In genomic region chr19:15300533-15301194, GRCh38 we compare ENCODE assay signal across 8 cellular contexts. TPM values are rescaled to one million over a fixed set of nuclear protein-coding genes. Genes with fewer than 3 reads are reported as not detected.
A peak's percentile ranks its signal among the peaks of the same experiment; 100 is the strongest.
DNase-seq lines count a peak whose midpoint lies in the region; ATAC-seq and TF ChIP-seq lines count a peak whose summit lies in the region.

No MANE protein-coding gene starts in this region.

- H3K4me3 ChIP-seq in AG10803 (ENCODE audit: low read length): no peak overlapping the region
- H3K4me3 ChIP-seq in GM23338: no peak overlapping the region
- no peak overlapping the region for H3K4me3 ChIP-seq in hepatocyte

- no peak overlapping the region for H3K4me3 Mint-ChIP-seq in GM23338
- H3K4me3 Mint-ChIP-seq in activated CD8-positive, alpha-beta T cell treated with anti-CD3 and anti-CD28 coated beads, Interleukin-2, amount 10 ng/mL, durations not matched to agents 7 days and 5 days: no peak overlapping the region

- peaks cover 100% of the 10 kb centered on the region for H3K79me2 ChIP-seq in GM23338 (replicated peaks; ENCODE audit: insufficient read depth)
- H3K79me2 ChIP-seq in hepatocyte: peaks cover 99% of the 10 kb centered on the region

- H2AFZ ChIP-seq in GM23338 (no peak overlapping the region), hepatocyte (no peak overlapping the region)

- H3K27ac ChIP-seq in GM23338 (ENCODE audit: low read depth): peak overlapping the region; percentile 0; the same call in 1 of the 2 replicates
- H3K27ac ChIP-seq in hepatocyte: peak overlapping the region; percentile 76

- H3K9me3 Mint-ChIP-seq in GM23338: no peaks in the 10 kb centered on the region; the same call in 2 of the 3 replicates
- no peaks in the 10 kb centered on the region for H3K9me3 Mint-ChIP-seq in activated CD8-positive, alpha-beta T cell treated with anti-CD3 and anti-CD28 coated beads, Interleukin-2, amount 10 ng/mL, durations not matched to agents 7 days and 5 days (ENCODE audit: insufficient read depth)

- DNase-seq in AG10803 (ENCODE audit: low read depth): peak; percentile 94
- no peak for DNase-seq in GM23338 (ENCODE audit: low spot score)
- no peak for DNase-seq in activated CD8-positive, alpha-beta T cell treated with anti-CD3 and anti-CD28 coated beads, Interleukin-2, amount 10 ng/mL, durations not matched to agents 7 days and 5 days
- no peak for DNase-seq in hepatocyte (ENCODE audit: low spot score)
- no peak for DNase-seq in MV-4-11 (lab: John Stamatoyannopoulos, UW)
- DNase-seq in NCI-H69 (lab: John Stamatoyannopoulos, UW): no peak
- no peak for DNase-seq in activated gamma-delta T cell treated with Interleukin-2 at 50 U/mL for 16 hours

- no peaks in the 10 kb centered on the region for H3K9me3 ChIP-seq in hepatocyte (ENCODE audit: low read depth)

- TF ChIP-seq CTCF in AG10803 (conservative IDR thresholded peaks at IDR 0.05; ENCODE audit: low read length) (no peak), GM23338 (conservative IDR thresholded peaks at IDR 0.05; ENCODE audit: low read depth in 2 of 2) (no peak), hepatocyte (IDR thresholded peaks at IDR 0.05; ENCODE audit: poor library complexity) (no peak)

- H3K27me3 ChIP-seq in GM23338 (ENCODE audit: insufficient read depth) (no peaks in the 10 kb centered on the region), hepatocyte (no peaks in the 10 kb centered on the region)

- H3K4me1 ChIP-seq in GM23338 (ENCODE audit: insufficient read depth) (peaks cover 32% of the 10 kb centered on the region), hepatocyte (ENCODE audit: insufficient read depth) (peaks cover 58% of the 10 kb centered on the region)

- H3K4me2 ChIP-seq in GM23338 (no peak overlapping the region), hepatocyte (no peak overlapping the region)

- H3K36me3 Mint-ChIP-seq in GM23338 (ENCODE audit: low read depth): peaks cover 17% of the 10 kb centered on the region
- H3K36me3 Mint-ChIP-seq in activated CD8-positive, alpha-beta T cell treated with anti-CD3 and anti-CD28 coated beads, Interleukin-2, amount 10 ng/mL, durations not matched to agents 7 days and 5 days (ENCODE audit: low read depth): peaks cover 10% of the 10 kb centered on the region

- CTCF ChIA-PET in activated CD8-positive, alpha-beta T cell treated with anti-CD3 and anti-CD28 coated beads, Interleukin-2, amount 10 ng/mL, durations not matched to agents 7 days and 5 days (lab: Charles Lee): no interaction called here

- ATAC-seq in GM23338 (no peak), GM19452 (IDR thresholded peaks at IDR 0.05; ENCODE audit: unreplicated experiment) (no peak)
- no peak for ATAC-seq in activated CD8-positive, alpha-beta T cell treated with anti-CD3 and anti-CD28 coated beads, Interleukin-2, amount 10 ng/mL, durations not matched to agents 7 days and 5 days

- H3K9me2 ChIP-seq in GM23338 (ENCODE audit: insufficient read depth) (no peaks in the 10 kb centered on the region), hepatocyte (replicated peaks; ENCODE audit: insufficient read depth) (no peaks in the 10 kb centered on the region)

- peak overlapping the region; percentile 52; the same call in 1 of the 2 replicates for H3K27ac Mint-ChIP-seq in GM23338
- peak overlapping the region; percentile 73 for H3K27ac Mint-ChIP-seq in activated CD8-positive, alpha-beta T cell treated with anti-CD3 and anti-CD28 coated beads, Interleukin-2, amount 10 ng/mL, durations not matched to agents 7 days and 5 days

- peaks cover 90% of the 10 kb centered on the region for H4K20me1 ChIP-seq in GM23338 (replicated peaks; ENCODE audit: insufficient read depth)
- peaks cover 100% of the 10 kb centered on the region for H4K20me1 ChIP-seq in hepatocyte (ENCODE audit: insufficient read depth, poor library complexity, severe bottlenecking)

- H3K27me3 Mint-ChIP-seq in GM23338 (ENCODE audit: insufficient read depth, low read depth, poor library complexity): peaks cover 10% of the 10 kb centered on the region
- H3K27me3 Mint-ChIP-seq in activated CD8-positive, alpha-beta T cell treated with anti-CD3 and anti-CD28 coated beads, Interleukin-2, amount 10 ng/mL, durations not matched to agents 7 days and 5 days (ENCODE audit: low read depth): no peaks in the 10 kb centered on the region

- peaks cover 51% of the 10 kb centered on the region for H3K4me1 Mint-ChIP-seq in GM23338
- peaks cover 72% of the 10 kb centered on the region for H3K4me1 Mint-ChIP-seq in activated CD8-positive, alpha-beta T cell treated with anti-CD3 and anti-CD28 coated beads, Interleukin-2, amount 10 ng/mL, durations not matched to agents 7 days and 5 days (ENCODE audit: low read depth)

- H3K36me3 ChIP-seq in GM23338 (ENCODE audit: insufficient read depth) (no peaks in the 10 kb centered on the region), hepatocyte (replicated peaks; ENCODE audit: insufficient read depth, low read depth) (no peaks in the 10 kb centered on the region)

- POLR2A ChIA-PET in activated CD8-positive, alpha-beta T cell treated with anti-CD3 and anti-CD28 coated beads, Interleukin-2, amount 10 ng/mL, durations not matched to agents 7 days and 5 days (lab: Charles Lee): no interaction called here

- 82% methylated on average over 6 of the region's 6 CpGs for WGBS in hepatocyte (ENCODE audit: low lambda C conversion rate, missing lambda C conversion rate)

- peaks cover 3% of the 10 kb centered on the region; the same call in 1 of the 2 replicates for H3F3A ChIP-seq in GM23338 (replicated peaks; ENCODE audit: low read depth)

TF ChIP-seq in GM23338, 12 proteins besides CTCF, POLR2A, EP300 and RAD21:
- no peak for TF ChIP-seq ETS1 (IDR thresholded peaks at IDR 0.05)
- no peak for TF ChIP-seq ZNF114 (CRISPR knock-in tag; IDR thresholded peaks at IDR 0.05)

RNA-seq across cellular contexts. Expression of gene BRD4, which starts 31.7 kb away (rescaled TPM):
- total RNA-seq in GM23338 (2014; rRNA removed; shearing (Covaris generic)): 63.5 and 63.8 TPM in 2 replicates
- polyA plus RNA-seq in GM23338 (2016; fragmentation: Nextera tagmentation; extraction: Ambion mirVana): 115 and 127 TPM in 2 replicates
- 100 to 1,000 TPM; 102 to 108 TPM for total RNA-seq in activated CD8-positive, alpha-beta T cell treated with anti-CD3 and anti-CD28 coated beads, Interleukin-2, amount 10 ng/mL, durations not matched to agents 7 days and 5 days
- 18.0 and 18.1 TPM in 2 replicates for total RNA-seq in hepatocyte
- 88.4 and 109 TPM in 2 replicates for polyA plus RNA-seq in hepatocyte
